17 cellular contexts compared by ENCODE assay signal in genomic region chr17:82086941-82087906, GRCh38. TPM values are rescaled to one million over a fixed set of nuclear protein-coding genes. Genes with fewer than 3 reads are reported as not detected.
A peak's percentile ranks its signal among the peaks of the same experiment; 100 is the strongest.
DNase-seq lines count a peak whose midpoint lies in the region; ATAC-seq and TF ChIP-seq lines count a peak whose summit lies in the region.
"Had no signal": no experiment of that assay in that cellular context is flagged by ENCODE, and none has a peak within 500 bp of the region (broad histone marks: within the 10 kb centered on the region; RNA-seq: fewer than 3 reads in every experiment).

No MANE protein-coding gene starts in this region.

- POLR2A ChIA-PET in RWPE1 (lab: Yijun Ruan, JAX; ENCODE audit: low non-redundant PET) = no interaction called here

- no peaks in the 10 kb centered on the region for H3K27me3 ChIP-seq in left ventricle myocardium inferior (ENCODE audit: low read depth)
- H3K27me3 ChIP-seq in right atrium auricular region = no peaks in the 10 kb centered on the region
- H3K27me3 ChIP-seq in right cardiac atrium (ENCODE audit: control insufficient read depth, insufficient read depth) = no peaks in the 10 kb centered on the region
- no peaks in the 10 kb centered on the region for H3K27me3 ChIP-seq in spleen (replicated peaks in 1 of 7)
- H3K27me3 ChIP-seq: BLaER1 had no signal

- DNase-seq in left ventricle myocardium inferior (peak; percentile 12), right atrium auricular region (ENCODE audit: low spot score) (no peak), RWPE1 (ENCODE audit: low spot score) (no peak), right cardiac atrium (peak; percentile 16 to 53 (median 47)), spleen (no peak), DMS53 (lab: John Stamatoyannopoulos, UW) (no peak)
- no peak for DNase-seq in activated effector memory CD4-positive, alpha-beta T cell treated with Interleukin-2 at 50 U/mL for 16 hours
- DNase-seq: COR-L47, Kasumi-1, NCI-H1105, NCI-H146, NCI-H1930, NCI-H2107, NCI-H524 treated with DMSO at 0.1 percent for 48 hours, NCI-H774, SHP77 had no signal

- TF ChIP-seq CTCF in left ventricle myocardium inferior (IDR thresholded peaks at IDR 0.05; ENCODE audit: borderline replicate concordance) (no peak), right atrium auricular region (IDR thresholded peaks at IDR 0.05) (no peak), RWPE1 (conservative IDR thresholded peaks at IDR 0.05; ENCODE audit: low read depth) (no peak), spleen (IDR thresholded peaks at IDR 0.05 in 8 of 11, conservative IDR thresholded peaks at IDR 0.05 in 3 of 11) (no peak)

- H3K9me3 ChIP-seq in left ventricle myocardium inferior (replicated peaks) (no peaks in the 10 kb centered on the region), right atrium auricular region (no peaks in the 10 kb centered on the region), right cardiac atrium (ENCODE audit: control insufficient read depth, low read length) (no peaks in the 10 kb centered on the region), spleen (no peaks in the 10 kb centered on the region)
- H3K9me3 ChIP-seq: BLaER1 had no signal

- 91% methylated on average over 39 of the region's 39 CpGs for WGBS in right cardiac atrium
- 88 to 97% (median 92%) methylated on average over 24 to 39 of the region's 39 CpGs for WGBS in spleen, 5 donors

- TF ChIP-seq POLR2A in spleen (IDR thresholded peaks at IDR 0.05) = no peak

- ATAC-seq in right cardiac atrium = no peak

- H3K4me3 ChIP-seq in left ventricle myocardium inferior (no peak overlapping the region), right atrium auricular region (no peak overlapping the region), right cardiac atrium (ENCODE audit: low read length) (no peak overlapping the region), spleen (no peak overlapping the region)
- H3K4me3 ChIP-seq: BLaER1 had no signal

- H3K4me1 ChIP-seq in left ventricle myocardium inferior (no peaks in the 10 kb centered on the region), right atrium auricular region (no peaks in the 10 kb centered on the region), right cardiac atrium (ENCODE audit: control insufficient read depth, insufficient read depth, low read length) (no peaks in the 10 kb centered on the region), spleen (peaks cover 0 to 13% (median 4%) of the 10 kb centered on the region in 6 donors)

- no peak overlapping the region for H3K27ac ChIP-seq in left ventricle myocardium inferior (replicated peaks)
- H3K27ac ChIP-seq in right atrium auricular region = no peak overlapping the region
- H3K27ac ChIP-seq in RWPE1 = peak overlapping the region; percentile 96
- H3K27ac ChIP-seq in right cardiac atrium (ENCODE audit: low read length) = no peak overlapping the region
- no peak overlapping the region for H3K27ac ChIP-seq in spleen

- CTCF ChIA-PET in RWPE1 (lab: Yijun Ruan, JAX) = interaction anchor here (0.6 to 1.4 kb wide), 2 partner anchors 57 to 265 kb away, joined by 3 read pairs; no protein-coding TSS in a partner anchor

- peaks cover 100% of the 10 kb centered on the region for H3K36me3 ChIP-seq in left ventricle myocardium inferior
- H3K36me3 ChIP-seq in right atrium auricular region = peaks cover 100% of the 10 kb centered on the region
- H3K36me3 ChIP-seq in spleen = peaks cover 0 to 100% (median 99%) of the 10 kb centered on the region in 6 donors

- intact Hi-C loops in left ventricle myocardium inferior (cut with micrococcal nuclease) = no loop called here
- intact Hi-C loops in right cardiac atrium (cut with DNase I) = no loop called here
- intact Hi-C loops in spleen (cut with DNase I; ENCODE audit: low total_unique reads) = no loop called here

RNA-seq across cellular contexts. Expression of gene FASN, which starts 10.8 kb away (rescaled TPM):
- total RNA-seq in left ventricle myocardium inferior = 13.6 TPM
- 10 to 100 TPM; 13.8 to 46.4 TPM for total RNA-seq in right atrium auricular region
- total RNA-seq in right cardiac atrium = 10 to 100 TPM; 14.3 to 71.8 (median 23.4) TPM
- 86.3 TPM for polyA plus RNA-seq in right cardiac atrium
- 10 to 100 TPM; 20.6 to 45.2 (median 22.3) TPM for total RNA-seq in spleen
- 10 to 100 TPM in 1 of 3 donors, 1 to 10 TPM in 2; 9.3 to 14.7 (median 9.3) TPM for polyA plus RNA-seq in spleen

RNA-seq across cellular contexts. Expression of gene DUS1L, which starts 21.6 kb away (rescaled TPM):
- total RNA-seq in left ventricle myocardium inferior (64.6 TPM), right atrium auricular region (10 to 100 TPM; 33.3 to 45.7 TPM), right cardiac atrium (10 to 100 TPM; 51.3 to 63.1 (median 58.4) TPM), spleen (100 to 1,000 TPM in 3 of 7 donors, 10 to 100 TPM in 4; 76.4 to 114 (median 87.9) TPM)
- polyA plus RNA-seq in right cardiac atrium (82.1 TPM), spleen (100 to 1,000 TPM; 130 to 174 (median 173) TPM)

RNA-seq across cellular contexts. Expression of gene GPS1, which starts 35.5 kb away (rescaled TPM):
- total RNA-seq in left ventricle myocardium inferior (85.9 TPM), right atrium auricular region (10 to 100 TPM; 79.5 to 90.8 TPM), right cardiac atrium (10 to 100 TPM; 87.1 to 93.7 (median 90.6) TPM), spleen (10 to 100 TPM; 61.5 to 77.2 (median 66.5) TPM)
- polyA plus RNA-seq in right cardiac atrium (75.1 TPM), spleen (100 to 1,000 TPM in 1 of 3 donors, 10 to 100 TPM in 2; 69.5 to 109 (median 95.4) TPM)

RNA-seq across cellular contexts. Expression of gene RFNG, which starts 35.6 kb away (rescaled TPM):
- total RNA-seq in left ventricle myocardium inferior (21.1 TPM), right atrium auricular region (10 to 100 TPM; 21.4 to 25.3 TPM), right cardiac atrium (10 to 100 TPM; 19.0 to 25.1 (median 20.2) TPM), spleen (10 to 100 TPM; 21.4 to 36.3 (median 26.0) TPM)
- polyA plus RNA-seq in right cardiac atrium (25.4 TPM), spleen (10 to 100 TPM; 24.5 to 42.3 (median 41.5) TPM)

RNA-seq across cellular contexts. Expression of gene DCXR, which starts 49.7 kb away (rescaled TPM):
- total RNA-seq in left ventricle myocardium inferior = 219 TPM
- total RNA-seq in right atrium auricular region = 100 to 1,000 TPM; 169 to 213 TPM
- 100 to 1,000 TPM; 127 to 181 (median 168) TPM for total RNA-seq in right cardiac atrium
- polyA plus RNA-seq in right cardiac atrium = 196 TPM
- 10 to 100 TPM; 44.2 to 82.5 (median 54.9) TPM for total RNA-seq in spleen
- polyA plus RNA-seq in spleen = 10 to 100 TPM; 74.8 to 88.0 (median 87.6) TPM

Comparison
In these comparisons a context has a peak if more than half of its experiments do, and no peak if none do; other contexts are left out.
1. DNase-seq: peak in left ventricle myocardium inferior (single experiment) and right cardiac atrium (3 of 3); none in right atrium auricular region (single experiment), RWPE1 (single experiment), spleen (single experiment), activated effector memory CD4-positive, alpha-beta T cell treated with Interleukin-2 at 50 U/mL for 16 hours (single experiment) and DMS53 (single experiment).